ENCODE assay signal across 8 cellular contexts in genomic region chr5:42992035-42992570, GRCh38. TPM values are rescaled to one million over a fixed set of nuclear protein-coding genes. Genes with fewer than 3 reads are reported as not detected.
A peak's percentile ranks its signal among the peaks of the same experiment; 100 is the strongest.
DNase-seq lines count a peak whose midpoint lies in the region; ATAC-seq, FAIRE-seq and TF ChIP-seq lines count a peak whose summit lies in the region.

No MANE protein-coding gene starts in this region.

- peak; percentile 93 for FAIRE-seq in GM12892 (lab: Jason Lieb, UNC)

- ATAC-seq in HG02623 (IDR thresholded peaks at IDR 0.05; ENCODE audit: unreplicated experiment): peak; percentile 37

- TF ChIP-seq CTCF in choroid plexus epithelial cell (conservative IDR thresholded peaks at IDR 0.05; ENCODE audit: low read depth, low read length): no peak
- TF ChIP-seq CTCF in liver (IDR thresholded peaks at IDR 0.05; ENCODE audit: low read depth, low read length, missing input control): no peak

- H3K27me3 ChIP-seq in liver (ENCODE audit: control insufficient read depth in 4 of 4, insufficient read depth in 4 of 4, low read length in 3 of 4): peaks cover 0 to 20% (median 6%) of the 10 kb centered on the region in 4 donors

- H3K4me3 ChIP-seq in choroid plexus epithelial cell (ENCODE audit: low read depth, low read length): peak overlapping the region; percentile 78
- H3K4me3 ChIP-seq in liver (ENCODE audit: low read depth in 1 of 3, low read length in 3 of 3): peak overlapping the region; percentile 38 to 42 (median 42)

- peak; percentile 84; the same call in 1 of the 2 replicates for TF ChIP-seq POLR2A in GM12892 (IDR thresholded peaks at IDR 0.05; ENCODE audit: low read depth, low read length)

- DNase-seq in GM12892 (ENCODE audit: insufficient read length) (no peak), NCI-H1417 (lab: John Stamatoyannopoulos, UW) (peak; percentile 82 to 89 (median 89)), choroid plexus epithelial cell (ENCODE audit: low read depth) (peak; percentile 92), HPDE6-E6E7 (ENCODE audit: extremely low spot score) (no peak)
- peak; percentile 39 to 68 (median 54) for DNase-seq in activated CD4-positive, CD25-positive, alpha-beta regulatory T cell (lab: John Stamatoyannopoulos, UW)
- peak; percentile 56 to 63 for DNase-seq in stimulated activated CD4-positive, alpha-beta T cell treated with anti-CD3 and anti-CD28 coated beads, Interleukin-4, amount 100 ng/mL, for 4 hours

- peak overlapping the region in 1 of 2 donors; percentile 52 for H3K9ac ChIP-seq in liver (ENCODE audit: low read depth in 1 of 2, low read length in 2 of 2)

- H3K27ac ChIP-seq in liver (ENCODE audit: low read depth in 1 of 2, low read length in 2 of 2): peak overlapping the region; percentile 88 to 92

- H3K4me1 ChIP-seq in liver (ENCODE audit: control insufficient read depth in 4 of 4, insufficient read depth in 4 of 4, low read length in 3 of 4): peaks cover 0 to 12% (median 4%) of the 10 kb centered on the region in 4 donors

- TF ChIP-seq RAD21 in liver (IDR thresholded peaks at IDR 0.05): no peak

- peaks cover 0 to 39% (median 8%) of the 10 kb centered on the region in 4 donors for H3K9me3 ChIP-seq in liver (ENCODE audit: control insufficient read depth in 4 of 4, low read length in 3 of 4)

- 5% methylated on average over 43 of the region's 43 CpGs for WGBS in liver

- no peaks in the 10 kb centered on the region for H3K36me3 ChIP-seq in liver (ENCODE audit: control insufficient read depth in 4 of 4, insufficient read depth in 3 of 4, low read depth in 1 of 4, low read length in 3 of 4)

TF ChIP-seq in liver, 16 proteins besides CTCF, POLR2A, EP300 and RAD21:
- TF ChIP-seq RXRA (IDR thresholded peaks at IDR 0.05): no peak
- TF ChIP-seq FOXA1 (IDR thresholded peaks at IDR 0.05): no peak
- TF ChIP-seq SP1 (IDR thresholded peaks at IDR 0.05): peak; percentile 23
- no peak for TF ChIP-seq NR2F2 (IDR thresholded peaks at IDR 0.05)
- no peak for TF ChIP-seq HNF4A (conservative IDR thresholded peaks at IDR 0.05)
- TF ChIP-seq JUND (IDR thresholded peaks at IDR 0.05): no peak
- TF ChIP-seq EGR1 (IDR thresholded peaks at IDR 0.05; ENCODE audit: low read depth in 2 of 2): peak in 1 of 2 donors; percentile 16
- TF ChIP-seq TAF1 (conservative IDR thresholded peaks at IDR 0.05): peak; percentile 63
- TF ChIP-seq GABPA (IDR thresholded peaks at IDR 0.05 in 1 of 2, conservative IDR thresholded peaks at IDR 0.05 in 1 of 2): no peak
- TF ChIP-seq YY1 (IDR thresholded peaks at IDR 0.05): peak; percentile 29
- TF ChIP-seq FOXA2 (IDR thresholded peaks at IDR 0.05): no peak
- TF ChIP-seq, protein P1, sequence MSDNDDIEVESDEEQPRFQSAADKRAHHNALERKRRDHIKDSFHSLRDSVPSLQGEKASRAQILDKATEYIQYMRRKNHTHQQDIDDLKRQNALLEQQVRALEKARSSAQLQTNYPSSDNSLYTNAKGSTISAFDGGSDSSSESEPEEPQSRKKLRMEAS (IDR thresholded peaks at IDR 0.05): no peak
- TF ChIP-seq, protein P2, sequence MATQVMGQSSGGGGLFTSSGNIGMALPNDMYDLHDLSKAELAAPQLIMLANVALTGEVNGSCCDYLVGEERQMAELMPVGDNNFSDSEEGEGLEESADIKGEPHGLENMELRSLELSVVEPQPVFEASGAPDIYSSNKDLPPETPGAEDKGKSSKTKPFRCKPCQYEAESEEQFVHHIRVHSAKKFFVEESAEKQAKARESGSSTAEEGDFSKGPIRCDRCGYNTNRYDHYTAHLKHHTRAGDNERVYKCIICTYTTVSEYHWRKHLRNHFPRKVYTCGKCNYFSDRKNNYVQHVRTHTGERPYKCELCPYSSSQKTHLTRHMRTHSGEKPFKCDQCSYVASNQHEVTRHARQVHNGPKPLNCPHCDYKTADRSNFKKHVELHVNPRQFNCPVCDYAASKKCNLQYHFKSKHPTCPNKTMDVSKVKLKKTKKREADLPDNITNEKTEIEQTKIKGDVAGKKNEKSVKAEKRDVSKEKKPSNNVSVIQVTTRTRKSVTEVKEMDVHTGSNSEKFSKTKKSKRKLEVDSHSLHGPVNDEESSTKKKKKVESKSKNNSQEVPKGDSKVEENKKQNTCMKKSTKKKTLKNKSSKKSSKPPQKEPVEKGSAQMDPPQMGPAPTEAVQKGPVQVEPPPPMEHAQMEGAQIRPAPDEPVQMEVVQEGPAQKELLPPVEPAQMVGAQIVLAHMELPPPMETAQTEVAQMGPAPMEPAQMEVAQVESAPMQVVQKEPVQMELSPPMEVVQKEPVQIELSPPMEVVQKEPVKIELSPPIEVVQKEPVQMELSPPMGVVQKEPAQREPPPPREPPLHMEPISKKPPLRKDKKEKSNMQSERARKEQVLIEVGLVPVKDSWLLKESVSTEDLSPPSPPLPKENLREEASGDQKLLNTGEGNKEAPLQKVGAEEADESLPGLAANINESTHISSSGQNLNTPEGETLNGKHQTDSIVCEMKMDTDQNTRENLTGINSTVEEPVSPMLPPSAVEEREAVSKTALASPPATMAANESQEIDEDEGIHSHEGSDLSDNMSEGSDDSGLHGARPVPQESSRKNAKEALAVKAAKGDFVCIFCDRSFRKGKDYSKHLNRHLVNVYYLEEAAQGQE (IDR thresholded peaks at IDR 0.05): peak; percentile 36
- TF ChIP-seq, protein P3, sequence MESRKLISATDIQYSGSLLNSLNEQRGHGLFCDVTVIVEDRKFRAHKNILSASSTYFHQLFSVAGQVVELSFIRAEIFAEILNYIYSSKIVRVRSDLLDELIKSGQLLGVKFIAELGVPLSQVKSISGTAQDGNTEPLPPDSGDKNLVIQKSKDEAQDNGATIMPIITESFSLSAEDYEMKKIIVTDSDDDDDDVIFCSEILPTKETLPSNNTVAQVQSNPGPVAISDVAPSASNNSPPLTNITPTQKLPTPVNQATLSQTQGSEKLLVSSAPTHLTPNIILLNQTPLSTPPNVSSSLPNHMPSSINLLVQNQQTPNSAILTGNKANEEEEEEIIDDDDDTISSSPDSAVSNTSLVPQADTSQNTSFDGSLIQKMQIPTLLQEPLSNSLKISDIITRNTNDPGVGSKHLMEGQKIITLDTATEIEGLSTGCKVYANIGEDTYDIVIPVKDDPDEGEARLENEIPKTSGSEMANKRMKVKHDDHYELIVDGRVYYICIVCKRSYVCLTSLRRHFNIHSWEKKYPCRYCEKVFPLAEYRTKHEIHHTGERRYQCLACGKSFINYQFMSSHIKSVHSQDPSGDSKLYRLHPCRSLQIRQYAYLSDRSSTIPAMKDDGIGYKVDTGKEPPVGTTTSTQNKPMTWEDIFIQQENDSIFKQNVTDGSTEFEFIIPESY (IDR thresholded peaks at IDR 0.05): no peak
- TF ChIP-seq, protein P4, sequence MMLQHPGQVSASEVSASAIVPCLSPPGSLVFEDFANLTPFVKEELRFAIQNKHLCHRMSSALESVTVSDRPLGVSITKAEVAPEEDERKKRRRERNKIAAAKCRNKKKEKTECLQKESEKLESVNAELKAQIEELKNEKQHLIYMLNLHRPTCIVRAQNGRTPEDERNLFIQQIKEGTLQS (IDR thresholded peaks at IDR 0.05): no peak
- TF ChIP-seq HNF4G (IDR thresholded peaks at IDR 0.05): no peak

RNA-seq across cellular contexts. Expression of gene ANXA2R, which starts 48.0 kb away (rescaled TPM):
- 0.95 TPM for polyA plus RNA-seq in GM12892 (2012; ENCODE audit: missing spikeins)
- 1 to 10 TPM in 1 of 2 donors, under 1 TPM in 1; 0.84 to 2.0 TPM for total RNA-seq in liver
- under 1 TPM; 0.49 to 0.58 TPM for polyA plus RNA-seq in liver

Comparison
In these comparisons a context has a peak if more than half of its experiments do, and no peak if none do; other contexts are left out.
1. DNase-seq: peak in NCI-H1417 (3 of 3), activated CD4-positive, CD25-positive, alpha-beta regulatory T cell (4 of 4), choroid plexus epithelial cell (single experiment) and stimulated activated CD4-positive, alpha-beta T cell treated with anti-CD3 and anti-CD28 coated beads, Interleukin-4, amount 100 ng/mL, for 4 hours (2 of 2); none in GM12892 (single experiment) and HPDE6-E6E7 (single experiment).